In genomic region chr22:32788884-32789624, GRCh38 we compare ENCODE assay signal across 11 cellular contexts. TPM values are rescaled to one million over a fixed set of nuclear protein-coding genes. Genes with fewer than 3 reads are reported as not detected.
DNase-seq lines count a peak whose midpoint lies in the region; TF ChIP-seq lines count a peak whose summit lies in the region.
"Had no signal": no experiment of that assay in that cellular context is flagged by ENCODE, and none has a peak within 500 bp of the region (broad histone marks: within the 10 kb centered on the region; RNA-seq: fewer than 3 reads in every experiment).

No MANE protein-coding gene starts in this region.

- TF ChIP-seq CTCF in choroid plexus epithelial cell (conservative IDR thresholded peaks at IDR 0.05; ENCODE audit: low read depth, low read length) (no peak), transverse colon (IDR thresholded peaks at IDR 0.05) (no peak)

- H3K36me3 ChIP-seq in MG63: no peaks in the 10 kb centered on the region
- no peaks in the 10 kb centered on the region for H3K36me3 ChIP-seq in mesodermal cell (ENCODE audit: control insufficient read depth, insufficient read depth, low read length)
- H3K36me3 ChIP-seq in transverse colon: no peaks in the 10 kb centered on the region

- H3K27me3 ChIP-seq in MG63 (no peaks in the 10 kb centered on the region), transverse colon (no peaks in the 10 kb centered on the region)

- no peaks in the 10 kb centered on the region for H3K9me3 ChIP-seq in MG63
- peaks cover 6% of the 10 kb centered on the region for H3K9me3 ChIP-seq in mesodermal cell (ENCODE audit: control insufficient read depth, low read length)
- H3K9me3 ChIP-seq in transverse colon: no peaks in the 10 kb centered on the region

- no peak for TF ChIP-seq EP300 in transverse colon (IDR thresholded peaks at IDR 0.05; ENCODE audit: low read depth)

- WGBS in mesodermal cell (ENCODE audit: insufficient coverage in 2 of 2), 2 experiments: 84 to 100% methylated on average over 2 of the region's 6 CpGs
- 63 to 66% methylated on average over 5 to 6 of the region's 6 CpGs for WGBS in transverse colon (ENCODE audit: low coverage in 1 of 2), 2 donors

- H3K4me1 ChIP-seq in mesodermal cell (ENCODE audit: control insufficient read depth, insufficient read depth, low read length, poor library complexity, severe bottlenecking) (peaks cover 19% of the 10 kb centered on the region), transverse colon (no peaks in the 10 kb centered on the region)

- peak; percentile 88 for DNase-seq in MG63
- peak; percentile 79 for DNase-seq in choroid plexus epithelial cell (ENCODE audit: low read depth)
- DNase-seq in transverse colon: no peak
- DNase-seq in NCI-H187 treated with DMSO at 0.1 percent for 48 hours (lab: John Stamatoyannopoulos, UW): no peak
- no peak for DNase-seq in HPDE6-E6E7 (ENCODE audit: extremely low spot score)
- DNase-seq in posterior cingulate gyrus: no peak
- DNase-seq: activated CD8-positive, alpha-beta T cell treated with anti-CD3 and anti-CD28 coated beads, Interleukin-2, amount 10 ng/mL, durations not matched to agents 7 days and 5 days; activated naive CD8-positive, alpha-beta T cell treated with anti-CD3 and anti-CD28 coated beads, Interleukin-2, amount 50 U/mL, for 24 hours; NCI-H1105 treated with DMSO at 0.1 percent for 48 hours; T-helper 2 cell had no signal

- peak overlapping the region; percentile 82 for H3K27ac ChIP-seq in mesodermal cell (ENCODE audit: low read depth, low read length, severe bottlenecking)
- H3K27ac ChIP-seq in transverse colon: peak overlapping the region in 3 of 4 donors; percentile 15 to 43 (median 42)

- in situ Hi-C loops in transverse colon (cut with MboI; ENCODE audit: low pct_ligation_motif_present in 1 of 4, low pct_unique_long_range_greater_than_20kb in 1 of 4, low sequenced_read_pairs in 3 of 4): loop anchor here in 1 of 4 donors (25.0 kb wide), 1 partner anchor 252 kb away; no protein-coding TSS in a partner anchor

- no peak overlapping the region for H3K4me3 ChIP-seq in MG63
- H3K4me3 ChIP-seq in choroid plexus epithelial cell (ENCODE audit: low read depth, low read length): no peak overlapping the region
- H3K4me3 ChIP-seq in mesodermal cell (ENCODE audit: extremely low read depth, insufficient read depth, low read length, poor library complexity, severe bottlenecking): no peak overlapping the region
- H3K4me3 ChIP-seq in transverse colon: no peak overlapping the region

- TF ChIP-seq POLR2A in transverse colon (IDR thresholded peaks at IDR 0.05): no peak

- intact Hi-C loops in transverse colon (cut with DNase I; ENCODE audit: low total_unique reads) (no loop called here), posterior cingulate gyrus (cut with DNase I) (no loop called here)

RNA-seq across cellular contexts. Expression of gene TIMP3, which starts 12.5 kb away (rescaled TPM):
- 63.3 and 67.5 TPM in 2 replicates for total RNA-seq in MG63 (2014; rRNA removed; shearing (Covaris generic); ENCODE audit: low replicate concordance)
- polyA plus RNA-seq in mesodermal cell (2013, experiment 1 of 2): 67.4 TPM
- polyA plus RNA-seq in mesodermal cell (2013, experiment 2 of 2): 63.7 TPM
- total RNA-seq in transverse colon: 100 to 1,000 TPM in 1 of 4 donors, 10 to 100 TPM in 3; 49.7 to 158 (median 62.4) TPM
- total RNA-seq: activated CD8-positive, alpha-beta T cell treated with anti-CD3 and anti-CD28 coated beads, Interleukin-2, amount 10 ng/mL, durations not matched to agents 7 days and 5 days had no signal

Comparison
In these comparisons a context has a peak if more than half of its experiments do, and no peak if none do; other contexts are left out.
1. DNase-seq: peak in MG63 (single experiment) and choroid plexus epithelial cell (single experiment); none in transverse colon (single experiment), NCI-H187 treated with DMSO at 0.1 percent for 48 hours (single experiment), HPDE6-E6E7 (single experiment) and posterior cingulate gyrus (0 of 10).